Comparison of ENCODE assay signal across 11 cellular contexts in genomic region chr4:102817021-102817605, GRCh38. TPM values are rescaled to one million over a fixed set of nuclear protein-coding genes. Genes with fewer than 3 reads are reported as not detected.
A peak's percentile ranks its signal among the peaks of the same experiment; 100 is the strongest.
DNase-seq lines count a peak whose midpoint lies in the region; ATAC-seq and TF ChIP-seq lines count a peak whose summit lies in the region.
"Had no signal": no experiment of that assay in that cellular context is flagged by ENCODE, and none has a peak within 500 bp of the region (broad histone marks: within the 10 kb centered on the region; RNA-seq: fewer than 3 reads in every experiment).

No MANE protein-coding gene starts in this region.

- H3K18ac ChIP-seq in IMR-90 (ENCODE audit: low read depth, low read length), result no peak overlapping the region

- H3K14ac ChIP-seq in IMR-90 (replicated peaks; ENCODE audit: low read depth, low read length), result no peak overlapping the region

- H4K8ac ChIP-seq in IMR-90 (ENCODE audit: low read depth in 2 of 2, low read length in 2 of 2), result no peak overlapping the region

- BruUV-seq in IMR-90 (replicated peaks; lab: Mats Ljungman, UMichigan), result no TSS peak

- no peak overlapping the region for H3K56ac ChIP-seq in IMR-90 (ENCODE audit: extremely low read depth, insufficient read depth, low read length)

- H2AFZ ChIP-seq in IMR-90 (replicated peaks; ENCODE audit: low read length, poor library complexity), result no peak overlapping the region

- H3K4ac ChIP-seq in IMR-90 (ENCODE audit: low read depth, low read length), result no peak overlapping the region

- H2BK120ac ChIP-seq in IMR-90 (ENCODE audit: low read depth, low read length), result no peak overlapping the region

- no CpG with 5 or more reads among the region's 3 CpGs for whole genome bisulfite sequencing in IMR-90 (ENCODE audit: extremely low coverage in 2 of 2, insufficient read length in 1 of 2), 2 experiments

- H2BK20ac ChIP-seq in IMR-90 (ENCODE audit: low read depth, low read length), result no peak overlapping the region

- H3K4me2 ChIP-seq in IMR-90 (ENCODE audit: low read depth, low read length), result peak overlapping the region; percentile 38; the same call in 1 of the 2 replicates

- H2BK15ac ChIP-seq in IMR-90 (ENCODE audit: low read depth, low read length), result no peak overlapping the region

- peaks cover 77% of the 10 kb centered on the region for H3K36me3 Mint-ChIP-seq in activated B cell treated with CpG ODN at 0.5 μM for 24 hours (ENCODE audit: low read depth)

- H3K9me3 Mint-ChIP-seq in activated B cell treated with CpG ODN at 0.5 μM for 24 hours, result no peaks in the 10 kb centered on the region

- H2AK5ac ChIP-seq in IMR-90 (ENCODE audit: low read depth, low read length), result no peak overlapping the region

- no peak overlapping the region for H3K27ac Mint-ChIP-seq in activated B cell treated with CpG ODN at 0.5 μM for 24 hours

- no peak overlapping the region for H3K23ac ChIP-seq in IMR-90 (ENCODE audit: low read depth, low read length)

- no peak for ATAC-seq in IMR-90 (ENCODE audit: low read depth)
- no peak for ATAC-seq in activated B cell treated with CpG ODN at 0.5 μM for 24 hours (ENCODE audit: low read depth)
- ATAC-seq in esophagus mucosa, result peak; percentile 67

- H3K4me3 ChIP-seq in IMR-90 (ENCODE audit: insufficient read depth, low read depth, low read length) (no peak overlapping the region), skeletal muscle tissue (ENCODE audit: low read length in 3 of 3) (no peak overlapping the region)
- H3K4me3 ChIP-seq: Peyer's patch had no signal

- H3K9me1 ChIP-seq in IMR-90 (ENCODE audit: insufficient read depth, low read length), result peaks cover 8% of the 10 kb centered on the region; the same call in 1 of the 2 replicates

- peaks cover 83% of the 10 kb centered on the region for H3K4me1 Mint-ChIP-seq in activated B cell treated with CpG ODN at 0.5 μM for 24 hours

- H3K36me3 ChIP-seq in IMR-90 (ENCODE audit: control insufficient read depth, insufficient read depth, low read length), result peaks cover 6% of the 10 kb centered on the region
- peaks cover 0 to 2% (median 0%) of the 10 kb centered on the region in 3 donors for H3K36me3 ChIP-seq in skeletal muscle tissue (ENCODE audit: control insufficient read depth in 3 of 3, insufficient read depth in 3 of 3, low read length in 3 of 3)

- TF ChIP-seq CTCF in IMR-90 (conservative IDR thresholded peaks at IDR 0.05; ENCODE audit: low read depth, low read length), result no peak
- TF ChIP-seq CTCF in activated B cell treated with CpG ODN at 0.5 μM for 24 hours (IDR thresholded peaks at IDR 0.05), result no peak

- H4K5ac ChIP-seq in IMR-90 (ENCODE audit: low read depth, low read length), result no peak overlapping the region

- peak overlapping the region; percentile 19 for H3K4me3 Mint-ChIP-seq in activated B cell treated with CpG ODN at 0.5 μM for 24 hours

- CTCF ChIA-PET in IMR-90 (lab: Yijun Ruan, JAX) (interaction anchor here (1.0 kb wide), 1 partner anchor 196 kb away, joined by 3 read pairs; no protein-coding TSS in a partner anchor), activated B cell treated with CpG ODN at 0.5 μM for 24 hours (lab: Charles Lee) (interaction anchor here (1.2 kb wide), 1 partner anchor 10 kb away, joined by 3 read pairs; the partner anchor contains the start of gene UBE2D3)

- H3K4me1 ChIP-seq in IMR-90 (ENCODE audit: control insufficient read depth, insufficient read depth, low read length), result peaks cover 2% of the 10 kb centered on the region; the same call in 1 of the 2 replicates
- peaks cover 37 to 59% (median 48%) of the 10 kb centered on the region in 3 donors for H3K4me1 ChIP-seq in skeletal muscle tissue (ENCODE audit: control insufficient read depth in 3 of 3, insufficient read depth in 3 of 3, low read length in 3 of 3)

- dilution Hi-C loops in IMR-90 (cut with HindIII; ENCODE audit: low sequenced_read_pairs, unreplicated experiment), result no loop called here

- TF ChIP-seq POLR2A in IMR-90 (IDR thresholded peaks at IDR 0.05; ENCODE audit: low read depth, low read length), result no peak

- H3K27me3 ChIP-seq in IMR-90 (ENCODE audit: control insufficient read depth, insufficient read depth, low read length) (no peaks in the 10 kb centered on the region), skeletal muscle tissue (ENCODE audit: control insufficient read depth in 3 of 3, insufficient read depth in 3 of 3, low read length in 3 of 3) (no peaks in the 10 kb centered on the region)
- H3K27me3 ChIP-seq: Peyer's patch had no signal

- DNase-seq in IMR-90 (no peak), activated B cell treated with CpG ODN at 0.5 μM for 24 hours (no peak), NCI-H1694 (lab: John Stamatoyannopoulos, UW) (no peak), NCI-H2029 treated with DMSO at 0.1 percent for 48 hours (lab: John Stamatoyannopoulos, UW) (no peak), NCI-H146 (lab: John Stamatoyannopoulos, UW) (no peak)
- DNase-seq: activated CD4-positive, CD25-positive, alpha-beta regulatory T cell treated with anti-CD3 and anti-CD28 coated beads, Interleukin-2, amount 50 U/mL, for 72 hours; HCEC 1CT; NCI-H1092; Peyer's patch had no signal

- H3K9ac ChIP-seq in IMR-90 (ENCODE audit: low read depth, low read length) (no peak overlapping the region), skeletal muscle tissue (ENCODE audit: low read depth in 1 of 3, low read length in 3 of 3) (peak overlapping the region in 1 of 3 donors; percentile 34)

- no peak for TF ChIP-seq RAD21 in IMR-90 (IDR thresholded peaks at IDR 0.05; ENCODE audit: low read length)

- H3K9me3 ChIP-seq in IMR-90 (ENCODE audit: control insufficient read depth, insufficient read depth, low read length) (no peaks in the 10 kb centered on the region), skeletal muscle tissue (ENCODE audit: control insufficient read depth in 3 of 3, low read length in 3 of 3) (no peaks in the 10 kb centered on the region)
- H3K9me3 ChIP-seq: Peyer's patch had no signal

- H3K27ac ChIP-seq in IMR-90 (ENCODE audit: insufficient read depth, low read length) (no peak overlapping the region; the same call in 1 of the 2 replicates), skeletal muscle tissue (ENCODE audit: low read depth, low read length) (peak overlapping the region; percentile 10)
- H3K27ac ChIP-seq: Peyer's patch had no signal

- H2AK9ac ChIP-seq in IMR-90 (replicated peaks; ENCODE audit: low read depth, low read length, poor library complexity), result no peak overlapping the region

- H4K20me1 ChIP-seq in IMR-90 (ENCODE audit: insufficient read depth, low read length), result peaks cover 96% of the 10 kb centered on the region

- H3K27me3 Mint-ChIP-seq in activated B cell treated with CpG ODN at 0.5 μM for 24 hours, result no peaks in the 10 kb centered on the region

- intact Hi-C loops in IMR-90 (cut with micrococcal nuclease) (loop anchor here (2.0 kb wide), 1 partner anchor 56 kb away; the partner anchor contains the start of gene MANBA), activated B cell treated with CpG ODN at 0.5 μM for 24 hours (cut with micrococcal nuclease) (loop anchor here (1.0 to 2.0 kb wide), 2 partner anchors 8 to 14 kb away; no protein-coding TSS in a partner anchor)

- in situ Hi-C loops in IMR-90 (cut with MboI; ENCODE audit: low sequenced_read_pairs), result no loop called here

- no peak overlapping the region for H4K91ac ChIP-seq in IMR-90 (ENCODE audit: insufficient read depth, low read depth, low read length)

- POLR2A ChIA-PET in IMR-90 (lab: Charles Lee; ENCODE audit: unreplicated experiment) (interaction anchor here (0.8 to 1.2 kb wide), 3 partner anchors 9 to 11 kb away, joined by 3 read pairs; no protein-coding TSS in a partner anchor), activated B cell treated with CpG ODN at 0.5 μM for 24 hours (lab: Charles Lee) (interaction anchor here (1.1 to 4.9 kb wide), 2 partner anchors 9 to 52 kb away, joined by 3 to 38 read pairs; partner anchors contain the start of genes CISD2 and UBE2D3)

- H2BK5ac ChIP-seq in IMR-90 (ENCODE audit: low read depth, low read length, poor library complexity, severe bottlenecking), result peak overlapping the region; percentile 7

- H3K79me1 ChIP-seq in IMR-90 (ENCODE audit: low read depth in 1 of 2, low read length in 2 of 2), result peaks cover 0 to 24% of the 10 kb centered on the region in 2 experiments; a peak in 2 of 4 replicates

TF ChIP-seq in IMR-90, 13 proteins besides CTCF, POLR2A, EP300 and RAD21:
- TF ChIP-seq MAFK (IDR thresholded peaks at IDR 0.05; ENCODE audit: low read depth, low read length), result no peak
- TF ChIP-seq SMC3 (IDR thresholded peaks at IDR 0.05; ENCODE audit: low read depth, low read length), result no peak
- no peak for TF ChIP-seq CEBPB (IDR thresholded peaks at IDR 0.05; ENCODE audit: low read depth, low read length)
- TF ChIP-seq, protein P1, sequence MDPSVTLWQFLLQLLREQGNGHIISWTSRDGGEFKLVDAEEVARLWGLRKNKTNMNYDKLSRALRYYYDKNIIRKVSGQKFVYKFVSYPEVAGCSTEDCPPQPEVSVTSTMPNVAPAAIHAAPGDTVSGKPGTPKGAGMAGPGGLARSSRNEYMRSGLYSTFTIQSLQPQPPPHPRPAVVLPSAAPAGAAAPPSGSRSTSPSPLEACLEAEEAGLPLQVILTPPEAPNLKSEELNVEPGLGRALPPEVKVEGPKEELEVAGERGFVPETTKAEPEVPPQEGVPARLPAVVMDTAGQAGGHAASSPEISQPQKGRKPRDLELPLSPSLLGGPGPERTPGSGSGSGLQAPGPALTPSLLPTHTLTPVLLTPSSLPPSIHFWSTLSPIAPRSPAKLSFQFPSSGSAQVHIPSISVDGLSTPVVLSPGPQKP (IDR thresholded peaks at IDR 0.05; ENCODE audit: borderline replicate concordance, low read depth, low read length), result no peak
TF ChIP-seq in IMR-90: peak in this region for 0.

RNA-seq across cellular contexts. Expression of gene UBE2D3, which starts 10.2 kb away (rescaled TPM):
- 387 and 407 TPM in 2 replicates for total RNA-seq in IMR-90 (2012; rRNA removed)
- polyA plus RNA-seq in IMR-90 (2012; rRNA removed), result 233 and 259 TPM in 2 replicates
- 127 and 219 TPM in 2 replicates for polyA plus RNA-seq in IMR-90 (2012; cell fraction: cytosol; rRNA removed)
- polyA plus RNA-seq in IMR-90 (2012; cell fraction: nucleus; rRNA removed; ENCODE audit: low replicate concordance), result 170 and 331 TPM in 2 replicates
- total RNA-seq in activated B cell treated with CpG ODN at 0.5 μM for 24 hours, result 321 and 327 TPM in 2 replicates
- total RNA-seq in esophagus mucosa, result 207 TPM
- total RNA-seq in skeletal muscle tissue, result 246 TPM

RNA-seq across cellular contexts. Expression of gene CISD2, which starts 51.7 kb away (rescaled TPM):
- total RNA-seq in IMR-90 (2012; rRNA removed) (7.0 and 21.1 TPM in 2 replicates), activated B cell treated with CpG ODN at 0.5 μM for 24 hours (12.6 and 13.7 TPM in 2 replicates), esophagus mucosa (15.5 TPM), skeletal muscle tissue (21.9 TPM)
- 14.3 and 14.4 TPM in 2 replicates for polyA plus RNA-seq in IMR-90 (2012; rRNA removed)
- 5.4 and 6.6 TPM in 2 replicates for polyA plus RNA-seq in IMR-90 (2012; cell fraction: cytosol; rRNA removed)
- polyA plus RNA-seq in IMR-90 (2012; cell fraction: nucleus; rRNA removed; ENCODE audit: low replicate concordance), result 0.89 and 3.2 TPM in 2 replicates

RNA-seq across cellular contexts. Expression of gene MANBA, which starts 56.3 kb away (rescaled TPM):
- total RNA-seq in IMR-90 (2012; rRNA removed) (17.2 and 18.3 TPM in 2 replicates), activated B cell treated with CpG ODN at 0.5 μM for 24 hours (41.2 and 55.3 TPM in 2 replicates), esophagus mucosa (10.7 TPM), skeletal muscle tissue (27.7 TPM)
- polyA plus RNA-seq in IMR-90 (2012; rRNA removed), result 10.4 and 11.5 TPM in 2 replicates
- polyA plus RNA-seq in IMR-90 (2012; cell fraction: cytosol; rRNA removed), result 11.9 and 12.5 TPM in 2 replicates
- polyA plus RNA-seq in IMR-90 (2012; cell fraction: nucleus; rRNA removed; ENCODE audit: low replicate concordance), result 6.9 and 28.1 TPM in 2 replicates
